Comparison of ENCODE assay signal across 21 cellular contexts in genomic region chr1:174167404-174167803, GRCh38. TPM values are rescaled to one million over a fixed set of nuclear protein-coding genes. Genes with fewer than 3 reads are reported as not detected.
A peak's percentile ranks its signal among the peaks of the same experiment; 100 is the strongest.
DNase-seq lines count a peak whose midpoint lies in the region; ATAC-seq, FAIRE-seq and TF ChIP-seq lines count a peak whose summit lies in the region.
"Had no signal": no experiment of that assay in that cellular context is flagged by ENCODE, and none has a peak within 500 bp of the region (broad histone marks: within the 10 kb centered on the region; RNA-seq: fewer than 3 reads in every experiment).

No MANE protein-coding gene starts in this region.

- H3K36me3 ChIP-seq in heart right ventricle (no peaks in the 10 kb centered on the region), Loucy (ENCODE audit: insufficient read depth, low read length) (no peaks in the 10 kb centered on the region), kidney (ENCODE audit: control insufficient read depth in 1 of 2, insufficient read depth in 2 of 2, low read length in 2 of 2) (no peaks in the 10 kb centered on the region)
- H3K36me3 ChIP-seq: adrenal gland had no signal

- no peak overlapping the region for H3K4me3 ChIP-seq in heart right ventricle
- H3K4me3 ChIP-seq in Loucy (ENCODE audit: low read length, poor library complexity, severe bottlenecking), result no peak overlapping the region
- no peak overlapping the region for H3K4me3 ChIP-seq in kidney (ENCODE audit: low read length in 2 of 2)
- H3K4me3 ChIP-seq: adrenal gland, lung, PC-9 had no signal

- H3K27ac ChIP-seq in heart right ventricle (peak overlapping the region in 8 of 10 donors; percentile 7 to 86 (median 74)), kidney (ENCODE audit: low read depth in 2 of 2, low read length in 2 of 2) (no peak overlapping the region)
- H3K27ac ChIP-seq: adrenal gland, PC-9 had no signal

- H3K79me2 ChIP-seq in Loucy (ENCODE audit: insufficient read depth, low read length), result peaks cover 83% of the 10 kb centered on the region

- FAIRE-seq in kidney (lab: Jason Lieb, UNC), result no peak
- FAIRE-seq: urothelium cell line had no signal

- peaks cover 18% of the 10 kb centered on the region for H3K36me3 Mint-ChIP-seq in stimulated activated effector memory CD8-positive, alpha-beta T cell treated with anti-CD3 and anti-CD28 coated beads, Interleukin-12 subunit alpha, Interleukin-12 subunit beta, amount 100 ng/mL, for 72 hours

- peaks cover 70% of the 10 kb centered on the region for H3K4me1 Mint-ChIP-seq in stimulated activated effector memory CD8-positive, alpha-beta T cell treated with anti-CD3 and anti-CD28 coated beads, Interleukin-12 subunit alpha, Interleukin-12 subunit beta, amount 100 ng/mL, for 72 hours

- TF ChIP-seq CTCF in heart right ventricle (IDR thresholded peaks at IDR 0.05) (no peak), Loucy (conservative IDR thresholded peaks at IDR 0.05; ENCODE audit: low read length) (no peak), kidney (IDR thresholded peaks at IDR 0.05; ENCODE audit: borderline replicate concordance, extremely low read depth, insufficient read depth) (no peak)

- H3K4me3 Mint-ChIP-seq in stimulated activated effector memory CD8-positive, alpha-beta T cell treated with anti-CD3 and anti-CD28 coated beads, Interleukin-12 subunit alpha, Interleukin-12 subunit beta, amount 100 ng/mL, for 72 hours, result peak overlapping the region; percentile 18
- H3K4me3 Mint-ChIP-seq: activated CD4-positive, alpha-beta memory T cell treated with anti-CD3 and anti-CD28 coated beads for 36 hours; CD4-positive, alpha-beta T cell; naive thymus-derived CD4-positive, alpha-beta T cell had no signal

- no peaks in the 10 kb centered on the region for H3K9me2 ChIP-seq in Loucy (replicated peaks; ENCODE audit: low read depth, low read length)
- H3K9me2 ChIP-seq: SK-N-SH had no signal

- no peak overlapping the region for H3K9ac ChIP-seq in Loucy (ENCODE audit: low read depth, low read length, poor library complexity, severe bottlenecking)
- no peak overlapping the region for H3K9ac ChIP-seq in kidney (ENCODE audit: low read length in 2 of 2)
- H3K9ac ChIP-seq: SK-N-SH had no signal

- H3K4me1 ChIP-seq in heart right ventricle, result peaks cover 4 to 72% (median 36%) of the 10 kb centered on the region in 9 donors
- peaks cover 38% of the 10 kb centered on the region for H3K4me1 ChIP-seq in Loucy (ENCODE audit: insufficient read depth, low read length, poor library complexity, severe bottlenecking)
- H3K4me1 ChIP-seq in kidney (ENCODE audit: control insufficient read depth in 1 of 2, insufficient read depth in 1 of 2, low read depth in 1 of 2, low read length in 2 of 2), result peaks cover 0 to 7% of the 10 kb centered on the region in 2 donors
- H3K4me1 ChIP-seq: adrenal gland had no signal

- H3K4me2 ChIP-seq in Loucy (ENCODE audit: low read depth, low read length, poor library complexity, severe bottlenecking), result peak overlapping the region; percentile 61
- H3K4me2 ChIP-seq: PC-9, SK-N-SH had no signal

- intact Hi-C loops in heart right ventricle (cut with DNase I) (loop anchor here in 1 of 10 donors (5.0 kb wide), 1 partner anchor 40 kb away; no protein-coding TSS in a partner anchor), cardiac septum (cut with DNase I) (no loop called here), kidney (cut with DNase I) (no loop called here)

- H3K27me3 ChIP-seq in heart right ventricle (no peaks in the 10 kb centered on the region), Loucy (ENCODE audit: insufficient read depth, low read length, poor library complexity, severe bottlenecking) (no peaks in the 10 kb centered on the region)
- H3K27me3 ChIP-seq: adrenal gland had no signal

- H3K27ac Mint-ChIP-seq in stimulated activated effector memory CD8-positive, alpha-beta T cell treated with anti-CD3 and anti-CD28 coated beads, Interleukin-12 subunit alpha, Interleukin-12 subunit beta, amount 100 ng/mL, for 72 hours, result peak overlapping the region; percentile 24
- H3K27ac Mint-ChIP-seq: activated CD4-positive, alpha-beta memory T cell treated with anti-CD3 and anti-CD28 coated beads for 36 hours; activated T-helper 2 cell treated with anti-CD3 and anti-CD28 coated beads, Interferon-gamma antibody, Interleukin-2, Interleukin-4, amounts not matched to agents 10 μg/mL and 5 μg/mL and 100 μg/mL, durations not matched to agents 14 hours and 24 hours and 36 hours; CD4-positive, alpha-beta T cell had no signal

- no peaks in the 10 kb centered on the region for H4K20me1 ChIP-seq in Loucy (ENCODE audit: insufficient read depth, low read length, poor library complexity, severe bottlenecking)

- H3K9me3 ChIP-seq in heart right ventricle (no peaks in the 10 kb centered on the region), Loucy (ENCODE audit: insufficient read depth, low read depth, low read length) (no peaks in the 10 kb centered on the region), kidney (ENCODE audit: control insufficient read depth in 1 of 2, low read length in 2 of 2) (no peaks in the 10 kb centered on the region)
- H3K9me3 ChIP-seq: adrenal gland, SK-N-SH had no signal

- no peaks in the 10 kb centered on the region for H3F3A ChIP-seq in Loucy (ENCODE audit: low read depth)

- no peaks in the 10 kb centered on the region for H3K9me3 Mint-ChIP-seq in stimulated activated effector memory CD8-positive, alpha-beta T cell treated with anti-CD3 and anti-CD28 coated beads, Interleukin-12 subunit alpha, Interleukin-12 subunit beta, amount 100 ng/mL, for 72 hours
- H3K9me3 Mint-ChIP-seq: activated CD4-positive, alpha-beta memory T cell treated with anti-CD3 and anti-CD28 coated beads for 36 hours; activated T-helper 2 cell treated with anti-CD3 and anti-CD28 coated beads, Interferon-gamma antibody, Interleukin-2, Interleukin-4, amounts not matched to agents 10 μg/mL and 5 μg/mL and 100 μg/mL, durations not matched to agents 14 hours and 24 hours and 36 hours; CD4-positive, alpha-beta T cell; naive thymus-derived CD4-positive, alpha-beta T cell had no signal

- ATAC-seq in heart right ventricle (no peak), HG02623 (IDR thresholded peaks at IDR 0.05; ENCODE audit: unreplicated experiment) (peak; percentile 50), HG03025 (IDR thresholded peaks at IDR 0.05; ENCODE audit: low FRiP score, unreplicated experiment) (no peak)
- peak; percentile 65 for ATAC-seq in stimulated activated effector memory CD8-positive, alpha-beta T cell treated with anti-CD3 and anti-CD28 coated beads, Interleukin-12 subunit alpha, Interleukin-12 subunit beta, amount 100 ng/mL, for 72 hours
- ATAC-seq: naive thymus-derived CD4-positive, alpha-beta T cell had no signal

- H2AFZ ChIP-seq in Loucy (ENCODE audit: low read length), result no peak overlapping the region
- H2AFZ ChIP-seq: PC-9 had no signal

- no peak for DNase-seq in heart right ventricle
- DNase-seq in cardiac septum (ENCODE audit: low spot score), result no peak
- no peak for DNase-seq in stimulated activated effector memory CD8-positive, alpha-beta T cell treated with anti-CD3 and anti-CD28 coated beads, Interleukin-12 subunit alpha, Interleukin-12 subunit beta, amount 100 ng/mL, for 72 hours (ENCODE audit: low spot score in 2 of 2)
- DNase-seq in NCI-H1092 (lab: John Stamatoyannopoulos, UW), result no peak
- no peak for DNase-seq in kidney
- DNase-seq: activated CD4-positive, alpha-beta memory T cell treated with anti-CD3 and anti-CD28 coated beads for 36 hours; adrenal gland; CD4-positive, alpha-beta T cell; cerebellar nuclear complex; KG1; naive thymus-derived CD4-positive, alpha-beta T cell; NCI-H187; NCI-H510A; PC-9; SK-N-SH had no signal

- 90 to 96% methylated on average over 1 of the region's 1 CpG for WGBS in heart right ventricle, 2 donors

RNA-seq across cellular contexts. Expression of gene RABGAP1L, which starts 8.1 kb away (rescaled TPM):
- total RNA-seq in heart right ventricle (100 to 1,000 TPM in 6 of 10 donors, 10 to 100 TPM in 4; 57.0 to 167 (median 114) TPM), cardiac septum (109 TPM), kidney (48.5 TPM)
- polyA plus RNA-seq in heart right ventricle (100 to 1,000 TPM in 1 of 2 donors, 10 to 100 TPM in 1; 13.0 to 104 TPM), kidney (ENCODE audit: insufficient read depth, low read depth, low replicate concordance) (16.2 TPM)

Comparison
In these comparisons a context has a peak if more than half of its experiments do, and no peak if none do; other contexts are left out.
1. ATAC-seq: peak in HG02623 (single experiment) and stimulated activated effector memory CD8-positive, alpha-beta T cell treated with anti-CD3 and anti-CD28 coated beads, Interleukin-12 subunit alpha, Interleukin-12 subunit beta, amount 100 ng/mL, for 72 hours (single experiment); none in heart right ventricle (0 of 8) and HG03025 (single experiment).
2. H3K27ac ChIP-seq: peak in heart right ventricle (8 of 10); none in kidney (0 of 2).